In genomic region chr3:164380156-164380555, GRCh38 we compare ENCODE assay signal across 27 cellular contexts.
"Had no signal": no experiment of that assay in that cellular context is flagged by ENCODE, and none has a peak within 500 bp of the region (broad histone marks: within the 10 kb centered on the region; RNA-seq: fewer than 3 reads in every experiment).

No MANE protein-coding gene starts in this region.

- H3K9me3 ChIP-seq: heart right ventricle, left lung, lower lobe of right lung, ovary, right atrium auricular region, right lobe of liver, stomach, testis, thyroid gland, transverse colon, upper lobe of right lung had no signal

- ATAC-seq: heart right ventricle; left cardiac atrium; left lung; lower lobe of right lung; naive thymus-derived CD4-positive, alpha-beta T cell; natural killer cell treated with Interleukin-12 subunit alpha and Interleukin-12 subunit beta and Interleukin-15 and Interleukin-18, amount 100 ng/mL, for 72 hours; right lobe of liver; stimulated activated naive B cell treated with anti-CD40 and anti-IgM and Interleukin-4, amounts not matched to agents 10 μg/mL and 1 μg/mL and 100 μg/mL, for 72 hours; stimulated activated naive CD8-positive, alpha-beta T cell treated with anti-CD3 and anti-CD28 coated beads, Interleukin-15, Interleukin-2, amounts not matched to agents 100 U/mL and 50 U/mL, for 24 hours; upper lobe of right lung had no signal

- H3K27me3 Mint-ChIP-seq: naive thymus-derived CD4-positive, alpha-beta T cell; natural killer cell treated with Interleukin-12 subunit alpha and Interleukin-12 subunit beta and Interleukin-15 and Interleukin-18, amount 100 ng/mL, for 72 hours; progenitor cell of endocrine pancreas; stimulated activated naive B cell treated with anti-CD40 and anti-IgM and Interleukin-4, amounts not matched to agents 10 μg/mL and 1 μg/mL and 100 μg/mL, for 72 hours had no signal

- H3K36me3 Mint-ChIP-seq: mesothelial cell of epicardium; naive thymus-derived CD4-positive, alpha-beta T cell; natural killer cell treated with Interleukin-12 subunit alpha and Interleukin-12 subunit beta and Interleukin-15 and Interleukin-18, amount 100 ng/mL, for 72 hours; stimulated activated naive B cell treated with anti-CD40 and anti-IgM and Interleukin-4, amounts not matched to agents 10 μg/mL and 1 μg/mL and 100 μg/mL, for 72 hours had no signal

- H3K36me3 ChIP-seq: heart right ventricle, left lung, lower lobe of right lung, ovary, right atrium auricular region, right lobe of liver, stomach, thyroid gland, transverse colon, upper lobe of right lung had no signal

- H3K4me3 Mint-ChIP-seq: mesothelial cell of epicardium; naive thymus-derived CD4-positive, alpha-beta T cell; natural killer cell treated with Interleukin-12 subunit alpha and Interleukin-12 subunit beta and Interleukin-15 and Interleukin-18, amount 100 ng/mL, for 72 hours; stimulated activated naive B cell treated with anti-CD40 and anti-IgM and Interleukin-4, amounts not matched to agents 10 μg/mL and 1 μg/mL and 100 μg/mL, for 72 hours had no signal

- H3K4me1 Mint-ChIP-seq: mesothelial cell of epicardium; naive thymus-derived CD4-positive, alpha-beta T cell; stimulated activated naive B cell treated with anti-CD40 and anti-IgM and Interleukin-4, amounts not matched to agents 10 μg/mL and 1 μg/mL and 100 μg/mL, for 72 hours had no signal

- H3K4me1 ChIP-seq: heart right ventricle, left lung, lower lobe of right lung, right atrium auricular region, right lobe of liver, stomach, testis, thyroid gland, upper lobe of right lung had no signal

- H3K4me3 ChIP-seq: heart right ventricle, hepatocyte, left lung, lower lobe of right lung, ovary, right atrium auricular region, right lobe of liver, smooth muscle cell, stomach, testis, thyroid gland, transverse colon, upper lobe of right lung had no signal

- H3K27ac Mint-ChIP-seq: mesothelial cell of epicardium; naive thymus-derived CD4-positive, alpha-beta T cell; natural killer cell treated with Interleukin-12 subunit alpha and Interleukin-12 subunit beta and Interleukin-15 and Interleukin-18, amount 100 ng/mL, for 72 hours; progenitor cell of endocrine pancreas; stimulated activated naive B cell treated with anti-CD40 and anti-IgM and Interleukin-4, amounts not matched to agents 10 μg/mL and 1 μg/mL and 100 μg/mL, for 72 hours had no signal

- DNase-seq: heart right ventricle; kidney glomerular epithelial cell; left cardiac atrium; left lung; lower lobe of right lung; mammary epithelial cell; mesenchymal stem cell; naive thymus-derived CD4-positive, alpha-beta T cell; ovary; right lobe of liver; stimulated activated CD4-positive, alpha-beta T cell treated with anti-CD3 and anti-CD28 coated beads, Interleukin-1b, Interleukin-23, amount 100 ng/mL, for 48 hours; stimulated activated CD4-positive, alpha-beta T cell treated with anti-CD3 and anti-CD28 coated beads, Interleukin-4, amount 100 ng/mL, for 1 hour; stimulated activated naive B cell treated with anti-CD40 and anti-IgM and Interleukin-4, amounts not matched to agents 10 μg/mL and 1 μg/mL and 100 μg/mL, for 72 hours; stimulated activated naive CD8-positive, alpha-beta T cell treated with anti-CD3 and anti-CD28 coated beads, Interleukin-15, Interleukin-2, amounts not matched to agents 100 U/mL and 50 U/mL, for 24 hours; stomach; testis; thyroid gland; transverse colon; upper lobe of right lung had no signal

- FAIRE-seq: keratinocyte, urothelium cell line had no signal

- H3K9me3 Mint-ChIP-seq: mesothelial cell of epicardium; stimulated activated naive B cell treated with anti-CD40 and anti-IgM and Interleukin-4, amounts not matched to agents 10 μg/mL and 1 μg/mL and 100 μg/mL, for 72 hours had no signal
